Comparison of ENCODE assay signal across 17 cellular contexts in genomic region chr2:203741566-203741965, GRCh38. TPM values are rescaled to one million over a fixed set of nuclear protein-coding genes. Genes with fewer than 3 reads are reported as not detected.
DNase-seq lines count a peak whose midpoint lies in the region; ATAC-seq and TF ChIP-seq lines count a peak whose summit lies in the region.
"Had no signal": no experiment of that assay in that cellular context is flagged by ENCODE, and none has a peak within 500 bp of the region (broad histone marks: within the 10 kb centered on the region; RNA-seq: fewer than 3 reads in every experiment).

No MANE protein-coding gene starts in this region.

- H3K36me3 Mint-ChIP-seq in CD4-positive, alpha-beta T cell (ENCODE audit: low read depth) = peaks cover 63% of the 10 kb centered on the region
- peaks cover 69% of the 10 kb centered on the region for H3K36me3 Mint-ChIP-seq in activated T-helper 2 cell treated with anti-CD3 and anti-CD28 coated beads, Interferon-gamma antibody, Interleukin-2, Interleukin-4, amounts not matched to agents 10 μg/mL and 5 μg/mL and 100 μg/mL, durations not matched to agents 14 hours and 24 hours and 36 hours (ENCODE audit: low read depth)
- no peaks in the 10 kb centered on the region for H3K36me3 Mint-ChIP-seq in nephron progenitor cell (ENCODE audit: low read depth)
- H3K36me3 Mint-ChIP-seq: memory B cell had no signal

- H3K9me3 Mint-ChIP-seq in CD4-positive, alpha-beta T cell = no peaks in the 10 kb centered on the region
- peaks cover 15% of the 10 kb centered on the region for H3K9me3 Mint-ChIP-seq in activated T-helper 2 cell treated with anti-CD3 and anti-CD28 coated beads, Interferon-gamma antibody, Interleukin-2, Interleukin-4, amounts not matched to agents 10 μg/mL and 5 μg/mL and 100 μg/mL, durations not matched to agents 14 hours and 24 hours and 36 hours
- H3K9me3 Mint-ChIP-seq in nephron progenitor cell = peaks cover 4% of the 10 kb centered on the region

- no peaks in the 10 kb centered on the region for H3K27me3 ChIP-seq in CD4-positive, alpha-beta T cell (ENCODE audit: control insufficient read depth, insufficient read depth, low read length)
- H3K27me3 ChIP-seq in GM23248 (replicated peaks; ENCODE audit: insufficient read depth) = no peaks in the 10 kb centered on the region
- H3K27me3 ChIP-seq: MG63, right atrium auricular region had no signal

- H3K9me2 ChIP-seq in GM23248 (ENCODE audit: insufficient read depth) = no peaks in the 10 kb centered on the region

- peak overlapping the region; percentile 79 for H3K27ac ChIP-seq in CD4-positive, alpha-beta T cell (ENCODE audit: low read depth, low read length)
- H3K27ac ChIP-seq in GM23248 = peak overlapping the region; percentile 77
- H3K27ac ChIP-seq: right atrium auricular region had no signal

- H3K4me3 ChIP-seq in GM23248 = no peak overlapping the region
- H3K4me3 ChIP-seq: MG63, right atrium auricular region had no signal

- no peak for DNase-seq in CD4-positive, alpha-beta T cell
- DNase-seq in GM23248 (no peak), nephron progenitor cell (no peak), NCI-H1048 (lab: John Stamatoyannopoulos, UW) (no peak)
- DNase-seq in activated T-helper 2 cell treated with anti-CD3 and anti-CD28 coated beads, Interferon-gamma antibody, Interleukin-2, Interleukin-4, amounts not matched to agents 10 μg/mL and 5 μg/mL and 100 μg/mL, durations not matched to agents 14 hours and 24 hours and 36 hours (ENCODE audit: low spot score) = no peak
- DNase-seq: activated CD4-positive, alpha-beta T cell treated with anti-CD3 and anti-CD28 coated beads, Interleukin-2, amount 50 U/mL, for 48 hours; C1 segment of cervical spinal cord; head of caudate nucleus; islet precursor cell; NCI-H1694 treated with DMSO at 0.1 percent for 48 hours; NCI-H510A; SHP77 treated with DMSO at 0.1 percent for 48 hours had no signal

- peak; percentile 37 for ATAC-seq in CD4-positive, alpha-beta T cell (ENCODE audit: poor library complexity)
- ATAC-seq in GM18505 (IDR thresholded peaks at IDR 0.05; ENCODE audit: unreplicated experiment) (no peak), HG03460 (IDR thresholded peaks at IDR 0.05; ENCODE audit: unreplicated experiment) (no peak)

- H3K27me3 Mint-ChIP-seq in CD4-positive, alpha-beta T cell = no peaks in the 10 kb centered on the region
- H3K27me3 Mint-ChIP-seq in activated T-helper 2 cell treated with anti-CD3 and anti-CD28 coated beads, Interferon-gamma antibody, Interleukin-2, Interleukin-4, amounts not matched to agents 10 μg/mL and 5 μg/mL and 100 μg/mL, durations not matched to agents 14 hours and 24 hours and 36 hours (ENCODE audit: low read depth) = no peaks in the 10 kb centered on the region
- no peaks in the 10 kb centered on the region for H3K27me3 Mint-ChIP-seq in nephron progenitor cell (ENCODE audit: low read depth, poor library complexity)

- peak overlapping the region; percentile 70 for H3K4me3 Mint-ChIP-seq in CD4-positive, alpha-beta T cell
- peak overlapping the region; percentile 62 for H3K4me3 Mint-ChIP-seq in activated T-helper 2 cell treated with anti-CD3 and anti-CD28 coated beads, Interferon-gamma antibody, Interleukin-2, Interleukin-4, amounts not matched to agents 10 μg/mL and 5 μg/mL and 100 μg/mL, durations not matched to agents 14 hours and 24 hours and 36 hours (ENCODE audit: low read depth)
- no peak overlapping the region for H3K4me3 Mint-ChIP-seq in nephron progenitor cell
- H3K4me3 Mint-ChIP-seq: memory B cell had no signal

- no peak for TF ChIP-seq CTCF in CD4-positive, alpha-beta T cell (IDR thresholded peaks at IDR 0.05)
- TF ChIP-seq CTCF in nephron progenitor cell (IDR thresholded peaks at IDR 0.05) = no peak

- no peak for TF ChIP-seq POLR2A in GM18505 (IDR thresholded peaks at IDR 0.05; ENCODE audit: borderline replicate concordance, extremely low read depth, insufficient read depth, insufficient read length)

- peaks cover 39% of the 10 kb centered on the region for H3F3A ChIP-seq in GM23248 (ENCODE audit: insufficient read depth)

- H3K79me2 ChIP-seq in GM23248 (ENCODE audit: insufficient read depth) = no peaks in the 10 kb centered on the region

- H2AFZ ChIP-seq in GM23248 = no peak overlapping the region

- POLR2A ChIA-PET in CD4-positive, alpha-beta T cell (lab: Charles Lee) = interaction anchor here (0.8 to 11.9 kb wide), 24 partner anchors 8 to 1106 kb away, joined by 3 to 621 read pairs (median 9); partner anchors contain the start of genes CD28, CTLA4 and RAPH1

- 100% methylated on average over 1 of the region's 1 CpG for WGBS in GM23248 (ENCODE audit: low coverage in 1 of 2, low lambda C conversion rate in 2 of 2, missing lambda C conversion rate in 2 of 2), 2 experiments

- no peak overlapping the region; the same call in 1 of the 2 replicates for H3K9ac ChIP-seq in GM23248

- in situ Hi-C loops in GM23248 (cut with MboI) = no loop called here

- intact Hi-C loops in CD4-positive, alpha-beta T cell (cut with DNase I, micrococcal nuclease) = loop anchor here (1.0 to 10.0 kb wide), 9 partner anchors 9 to 1097 kb away; partner anchors contain the start of gene CD28 (in 2 of the 2)
- intact Hi-C loops in activated T-helper 2 cell treated with anti-CD3 and anti-CD28 coated beads, Interferon-gamma antibody, Interleukin-2, Interleukin-4, amounts not matched to agents 10 μg/mL and 5 μg/mL and 100 μg/mL, durations not matched to agents 14 hours and 24 hours and 36 hours (cut with micrococcal nuclease) = loop anchor here (1.0 to 5.0 kb wide), 7 partner anchors 9 to 266 kb away; no protein-coding TSS in a partner anchor

- no peaks in the 10 kb centered on the region for H3K9me3 ChIP-seq in CD4-positive, alpha-beta T cell (ENCODE audit: control insufficient read depth, low read length)
- no peaks in the 10 kb centered on the region for H3K9me3 ChIP-seq in GM23248 (ENCODE audit: low read depth)
- H3K9me3 ChIP-seq: right atrium auricular region had no signal

- peak overlapping the region; percentile 82 for H3K4me2 ChIP-seq in GM23248 (ENCODE audit: unreplicated experiment)

- peaks cover 80% of the 10 kb centered on the region for H3K4me1 Mint-ChIP-seq in CD4-positive, alpha-beta T cell (ENCODE audit: low read depth)
- peaks cover 79% of the 10 kb centered on the region for H3K4me1 Mint-ChIP-seq in activated T-helper 2 cell treated with anti-CD3 and anti-CD28 coated beads, Interferon-gamma antibody, Interleukin-2, Interleukin-4, amounts not matched to agents 10 μg/mL and 5 μg/mL and 100 μg/mL, durations not matched to agents 14 hours and 24 hours and 36 hours (ENCODE audit: low read depth)
- H3K4me1 Mint-ChIP-seq in nephron progenitor cell = peaks cover 19% of the 10 kb centered on the region
- H3K4me1 Mint-ChIP-seq: memory B cell had no signal

- peaks cover 51% of the 10 kb centered on the region for H3K4me1 ChIP-seq in GM23248 (ENCODE audit: insufficient read depth)

- CTCF ChIA-PET in CD4-positive, alpha-beta T cell (lab: Charles Lee) = interaction anchor here (1.0 to 2.4 kb wide), 8 partner anchors 12 to 116 kb away, joined by 3 to 19 read pairs (median 7); partner anchors contain the start of gene CD28

- no peaks in the 10 kb centered on the region for H3K36me3 ChIP-seq in GM23248 (ENCODE audit: low read depth)
- H3K36me3 ChIP-seq: MG63, right atrium auricular region had no signal

- no peaks in the 10 kb centered on the region for H4K20me1 ChIP-seq in GM23248 (ENCODE audit: insufficient read depth)

- peak overlapping the region; percentile 87 for H3K27ac Mint-ChIP-seq in CD4-positive, alpha-beta T cell
- peak overlapping the region; percentile 99 for H3K27ac Mint-ChIP-seq in activated T-helper 2 cell treated with anti-CD3 and anti-CD28 coated beads, Interferon-gamma antibody, Interleukin-2, Interleukin-4, amounts not matched to agents 10 μg/mL and 5 μg/mL and 100 μg/mL, durations not matched to agents 14 hours and 24 hours and 36 hours
- peak overlapping the region; percentile 8 for H3K27ac Mint-ChIP-seq in nephron progenitor cell
- H3K27ac Mint-ChIP-seq: memory B cell had no signal

RNA-seq across cellular contexts. Expression of gene CD28, which starts 35.1 kb away (rescaled TPM):
- total RNA-seq in CD4-positive, alpha-beta T cell = 100 to 1,000 TPM; 128 to 130 TPM
- total RNA-seq in GM23248 (2014; rRNA removed; shearing (Covaris generic)) = 0.11 TPM in 1 of 2 replicates, not detected in the other
- 0.10 and 0.11 TPM in 2 replicates for polyA plus RNA-seq in GM23248 (2016; fragmentation: Nextera tagmentation; extraction: Ambion mirVana)
- 53.6 and 59.3 TPM in 2 replicates for total RNA-seq in activated T-helper 2 cell treated with anti-CD3 and anti-CD28 coated beads, Interferon-gamma antibody, Interleukin-2, Interleukin-4, amounts not matched to agents 10 μg/mL and 5 μg/mL and 100 μg/mL, durations not matched to agents 14 hours and 24 hours and 36 hours

Comparison
In these comparisons a context has a peak if more than half of its experiments do, and no peak if none do; other contexts are left out.
1. H3K27ac Mint-ChIP-seq: peak in every context shown above with its lines; median percentile 99 in activated T-helper 2 cell treated with anti-CD3 and anti-CD28 coated beads, Interferon-gamma antibody, Interleukin-2, Interleukin-4, amounts not matched to agents 10 μg/mL and 5 μg/mL and 100 μg/mL, durations not matched to agents 14 hours and 24 hours and 36 hours; 87 in CD4-positive, alpha-beta T cell; 8 in nephron progenitor cell.
2. RNA of gene CD28, which starts 35.1 kb away (total RNA-seq): 128 to 130 TPM in CD4-positive, alpha-beta T cell and 53.6 to 59.3 TPM in activated T-helper 2 cell treated with anti-CD3 and anti-CD28 coated beads, Interferon-gamma antibody, Interleukin-2, Interleukin-4, amounts not matched to agents 10 μg/mL and 5 μg/mL and 100 μg/mL, durations not matched to agents 14 hours and 24 hours and 36 hours; 0.11 TPM in GM23248; every median in the first group is over 10 times any median in the second.